21 cellular contexts compared by ENCODE assay signal in genomic region chr5:93357686-93358085, GRCh38.
"Had no signal": no experiment of that assay in that cellular context is flagged by ENCODE, and none has a peak within 500 bp of the region (broad histone marks: within the 10 kb centered on the region; RNA-seq: fewer than 3 reads in every experiment).

No MANE protein-coding gene starts in this region.

- FAIRE-seq: kidney had no signal

- H3K4me3 ChIP-seq: coronary artery, lung, ovary, psoas muscle, right lobe of liver, stomach, vagina had no signal

- DNase-seq: activated CD4-positive, alpha-beta T cell treated with anti-CD3 and anti-CD28 coated beads for 36 hours; activated CD4-positive, alpha-beta T cell treated with anti-CD3 and anti-CD28 coated beads, Interleukin-2, amount 50 U/mL, for 48 hours; activated naive CD4-positive, alpha-beta T cell; activated naive CD8-positive, alpha-beta T cell treated with anti-CD3 and anti-CD28 coated beads, Interleukin-2, amount 10 ng/mL, durations not matched to agents 7 days and 5 days; amygdala; erythroblast; foreskin melanocyte; glutamatergic neuron; kidney; ovary; psoas muscle; right lobe of liver; stimulated activated CD4-positive, alpha-beta T cell treated with anti-CD3 and anti-CD28 coated beads, Interleukin-4, amount 100 ng/mL, for 24 hours; stomach; trophoblast cell had no signal

- ATAC-seq: activated CD4-positive, alpha-beta T cell treated with anti-CD3 and anti-CD28 coated beads for 36 hours; left lobe of liver; psoas muscle; right lobe of liver; stimulated activated effector memory CD8-positive, alpha-beta T cell treated with anti-CD3 and anti-CD28 coated beads, Interleukin-12 subunit alpha, Interleukin-12 subunit beta, amount 100 ng/mL, for 72 hours; WTC11 had no signal

- H3K36me3 ChIP-seq: ovary, right lobe of liver, stomach, vagina had no signal

- H3K27me3 ChIP-seq: ovary, right lobe of liver, stomach, vagina had no signal

- H3K4me1 ChIP-seq: psoas muscle, right lobe of liver, stomach, vagina had no signal

- H3K27ac ChIP-seq: coronary artery, ovary, psoas muscle, stomach, vagina had no signal

- H3K9me3 ChIP-seq: ovary, psoas muscle, right lobe of liver, stomach, vagina had no signal
